In the genomic region with DNA sequence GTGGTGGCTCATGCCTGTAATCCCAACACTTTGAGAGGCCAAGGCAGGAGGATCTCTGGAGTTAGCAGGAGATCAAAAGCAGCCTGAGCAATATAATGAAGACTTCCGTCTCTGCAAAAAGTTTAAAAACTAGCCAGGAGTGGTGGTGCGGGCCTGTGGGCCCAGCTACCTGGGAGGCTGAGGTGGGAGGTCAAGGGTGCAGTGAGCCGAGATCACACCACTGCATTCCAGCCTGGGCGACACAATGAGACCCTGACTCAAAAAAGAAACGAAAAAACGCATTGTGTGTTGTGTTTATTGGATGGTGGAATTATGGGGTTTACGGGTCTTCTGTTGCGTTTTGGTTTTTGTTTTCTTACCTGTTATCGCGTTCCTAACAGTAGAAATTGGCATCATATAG, we compare ENCODE assay signal across 8 cellular contexts. TPM values are rescaled to one million over a fixed set of nuclear protein-coding genes. Genes with fewer than 3 reads are reported as not detected.
DNase-seq lines count a peak whose midpoint lies in the region; ATAC-seq and TF ChIP-seq lines count a peak whose summit lies in the region.

No MANE protein-coding gene starts in this region.

- peaks cover 17% of the 10 kb centered on the region for H3K36me3 ChIP-seq in CD4-positive, CD25-positive, alpha-beta regulatory T cell (ENCODE audit: control insufficient read depth, insufficient read depth, low read length)
- H3K36me3 ChIP-seq in OCI-LY7 (ENCODE audit: insufficient read depth, low read length) (peaks cover 21% of the 10 kb centered on the region), neuronal stem cell (replicated peaks in 1 of 2; ENCODE audit: control insufficient read depth in 2 of 2, insufficient read depth in 2 of 2, low read length in 2 of 2) (peaks cover 0 to 30% of the 10 kb centered on the region in 2 donors)

- BruUV-seq in OCI-LY7 (replicated peaks; lab: Mats Ljungman, UMichigan): no TSS peak

- H3K23ac ChIP-seq in neuronal stem cell (ENCODE audit: low read depth, low read length, poor library complexity): no peak overlapping the region

- DNase-seq in CD4-positive, CD25-positive, alpha-beta regulatory T cell: no peak
- DNase-seq in OCI-LY7 (ENCODE audit: low spot score): no peak
- no peak for DNase-seq in endothelial cell (ENCODE audit: low spot score)
- no peak for DNase-seq in neuronal stem cell (ENCODE audit: low spot score)
- no peak for DNase-seq in NCI-H1105 treated with DMSO at 0.1 percent for 48 hours (lab: John Stamatoyannopoulos, UW)
- DNase-seq in epidermal melanocyte (ENCODE audit: insufficient read length, low spot score): no peak
- DNase-seq in OCI-M1 (lab: John Stamatoyannopoulos, UW): no peak

- CTCF ChIA-PET in OCI-LY7 (lab: Charles Lee; ENCODE audit: unreplicated experiment): interaction anchor here (0.5 to 0.6 kb wide), 2 partner anchors 65 to 176 kb away, joined by 3 read pairs; no protein-coding TSS in a partner anchor

- H3K79me1 ChIP-seq in neuronal stem cell (ENCODE audit: low read depth, low read length): peaks cover 5% of the 10 kb centered on the region

- H2AFZ ChIP-seq in OCI-LY7 (ENCODE audit: low read length) (peak overlapping the region; percentile 71; the same call in 1 of the 2 replicates), neuronal stem cell (ENCODE audit: low read length) (peak overlapping the region; percentile 40)

- no peak overlapping the region for H3K4ac ChIP-seq in neuronal stem cell (ENCODE audit: low read length)

- H3K9me3 ChIP-seq in CD4-positive, CD25-positive, alpha-beta regulatory T cell (ENCODE audit: control insufficient read depth in 2 of 2, low read length in 2 of 2): no peaks in the 10 kb centered on the region
- no peaks in the 10 kb centered on the region for H3K9me3 ChIP-seq in OCI-LY7 (ENCODE audit: low read length)
- no peaks in the 10 kb centered on the region for H3K9me3 ChIP-seq in neuronal stem cell (replicated peaks in 1 of 2; ENCODE audit: control insufficient read depth in 2 of 2, insufficient read depth in 1 of 2, low read depth in 1 of 2, low read length in 2 of 2)

- no peak for ATAC-seq in CD4-positive, CD25-positive, alpha-beta regulatory T cell (ENCODE audit: low read depth in 2 of 2)
- no peak for ATAC-seq in GM21723 (IDR thresholded peaks at IDR 0.05; ENCODE audit: unreplicated experiment)

- H3K27me3 Mint-ChIP-seq in CD4-positive, CD25-positive, alpha-beta regulatory T cell: no peaks in the 10 kb centered on the region
- H3K27me3 Mint-ChIP-seq in endothelial cell (ENCODE audit: unreplicated experiment): no peaks in the 10 kb centered on the region

- H3K4me2 ChIP-seq in OCI-LY7 (ENCODE audit: low read length) (peak overlapping the region; percentile 93), neuronal stem cell (ENCODE audit: insufficient read depth, low read length, poor library complexity, severe bottlenecking) (peak overlapping the region; percentile 55)

- H3K9me3 Mint-ChIP-seq in CD4-positive, CD25-positive, alpha-beta regulatory T cell: no peaks in the 10 kb centered on the region
- no peaks in the 10 kb centered on the region for H3K9me3 Mint-ChIP-seq in endothelial cell (ENCODE audit: unreplicated experiment)

- no peak overlapping the region for H3K18ac ChIP-seq in neuronal stem cell (ENCODE audit: low read length)

- intact Hi-C loops in OCI-LY7 (cut with micrococcal nuclease; ENCODE audit: unreplicated experiment): no loop called here

- H2AK5ac ChIP-seq in neuronal stem cell (ENCODE audit: low read depth, low read length): no peak overlapping the region

- H3K4me3 ChIP-seq in CD4-positive, CD25-positive, alpha-beta regulatory T cell (ENCODE audit: low read depth, low read length): peak overlapping the region; percentile 97
- H3K4me3 ChIP-seq in OCI-LY7 (ENCODE audit: low read depth, low read length, poor library complexity, severe bottlenecking) (peak overlapping the region; percentile 78), neuronal stem cell (ENCODE audit: low read length in 2 of 2) (peak overlapping the region in 1 of 2 donors; percentile 79)

- peaks cover 4% of the 10 kb centered on the region for H3K36me3 Mint-ChIP-seq in CD4-positive, CD25-positive, alpha-beta regulatory T cell
- H3K36me3 Mint-ChIP-seq in endothelial cell (ENCODE audit: low read depth, unreplicated experiment): no peaks in the 10 kb centered on the region

- H4K91ac ChIP-seq in neuronal stem cell (ENCODE audit: low read depth, low read length, poor library complexity): no peak overlapping the region

- no peak overlapping the region for H4K8ac ChIP-seq in neuronal stem cell (ENCODE audit: low read depth, low read length)

- H3K4me1 Mint-ChIP-seq in CD4-positive, CD25-positive, alpha-beta regulatory T cell: peaks cover 9 to 32% (median 20%) of the 10 kb centered on the region in 4 donors
- peaks cover 11% of the 10 kb centered on the region for H3K4me1 Mint-ChIP-seq in endothelial cell (ENCODE audit: unreplicated experiment)

- H3K14ac ChIP-seq in neuronal stem cell (ENCODE audit: low read length): no peak overlapping the region

- peak overlapping the region; percentile 85 to 94 (median 92) for H3K4me3 Mint-ChIP-seq in CD4-positive, CD25-positive, alpha-beta regulatory T cell
- peak overlapping the region; percentile 87 for H3K4me3 Mint-ChIP-seq in endothelial cell (ENCODE audit: unreplicated experiment)

- no peak overlapping the region for H2BK12ac ChIP-seq in neuronal stem cell (ENCODE audit: low read length)

- no peaks in the 10 kb centered on the region for H4K20me1 ChIP-seq in OCI-LY7 (ENCODE audit: insufficient read depth, low read length)

- no CpG with 5 or more reads among the region's 10 CpGs for WGBS in neuronal stem cell (ENCODE audit: extremely low coverage in 2 of 2, insufficient read length in 2 of 2, insufficient replicate concordance in 1 of 2), 2 donors

- H3K79me2 ChIP-seq in OCI-LY7 (ENCODE audit: insufficient read depth, low read depth, low read length): peaks cover 41% of the 10 kb centered on the region

- H3K9ac ChIP-seq in neuronal stem cell (ENCODE audit: low read depth, low read length, poor library complexity): no peak overlapping the region

- no peak overlapping the region for H2BK15ac ChIP-seq in neuronal stem cell (ENCODE audit: low read length)

- H3K27me3 ChIP-seq in CD4-positive, CD25-positive, alpha-beta regulatory T cell (ENCODE audit: control insufficient read depth, insufficient read depth, low read length): no peaks in the 10 kb centered on the region
- H3K27me3 ChIP-seq in neuronal stem cell (ENCODE audit: control insufficient read depth in 3 of 3, insufficient read depth in 3 of 3, low read depth in 1 of 3, low read length in 3 of 3): no peaks in the 10 kb centered on the region

- POLR2A ChIA-PET in OCI-LY7 (lab: Charles Lee): interaction anchor here (0.6 to 2.0 kb wide), 12 partner anchors 8 to 177 kb away, joined by 3 to 11 read pairs (median 4); a partner anchor contains a TSS

- H3K4me1 ChIP-seq in CD4-positive, CD25-positive, alpha-beta regulatory T cell (ENCODE audit: control insufficient read depth, insufficient read depth, low read length, poor library complexity, severe bottlenecking): peaks cover 19% of the 10 kb centered on the region
- peaks cover 24% of the 10 kb centered on the region for H3K4me1 ChIP-seq in OCI-LY7 (ENCODE audit: insufficient read depth, low read length, poor library complexity, severe bottlenecking)
- H3K4me1 ChIP-seq in neuronal stem cell (ENCODE audit: control insufficient read depth in 2 of 2, insufficient read depth in 1 of 2, low read depth in 1 of 2, low read length in 2 of 2): peaks cover 0 to 3% of the 10 kb centered on the region in 2 donors

- H3K27ac Mint-ChIP-seq in CD4-positive, CD25-positive, alpha-beta regulatory T cell: peak overlapping the region; percentile 89 to 99 (median 99)
- peak overlapping the region; percentile 72 for H3K27ac Mint-ChIP-seq in endothelial cell (ENCODE audit: unreplicated experiment)

- no peak for TF ChIP-seq CTCF in OCI-LY7 (conservative IDR thresholded peaks at IDR 0.05; ENCODE audit: low read length)
- no peak for TF ChIP-seq CTCF in endothelial cell (IDR thresholded peaks at IDR 0.05; ENCODE audit: unreplicated experiment)

- H3K27ac ChIP-seq in CD4-positive, CD25-positive, alpha-beta regulatory T cell (ENCODE audit: insufficient read depth, low read length, poor library complexity, severe bottlenecking): peak overlapping the region; percentile 97
- peak overlapping the region; percentile 53 for H3K27ac ChIP-seq in OCI-LY7 (ENCODE audit: low read depth, low read length, poor library complexity, severe bottlenecking)
- H3K27ac ChIP-seq in neuronal stem cell (replicated peaks; ENCODE audit: low read length): no peak overlapping the region

- H3K9me2 ChIP-seq in OCI-LY7 (ENCODE audit: insufficient read depth, low read length): no peaks in the 10 kb centered on the region

- no peak overlapping the region for H2BK120ac ChIP-seq in neuronal stem cell (ENCODE audit: low read depth, low read length)

- H2BK5ac ChIP-seq in neuronal stem cell (ENCODE audit: low read length): no peak overlapping the region

RNA-seq across cellular contexts. Expression of a gene that starts 0.9 kb away (rescaled TPM):
- 53.7 TPM for total RNA-seq in CD4-positive, CD25-positive, alpha-beta regulatory T cell
- 10 to 100 TPM; 26.3 to 40.5 (median 30.8) TPM for polyA plus RNA-seq in CD4-positive, CD25-positive, alpha-beta regulatory T cell
- total RNA-seq in OCI-LY7 (2014; rRNA removed; shearing (Covaris generic)): 50.3 and 51.6 TPM in 2 replicates
- total RNA-seq in OCI-LY7 (2022) (40.2 and 41.5 TPM in 2 replicates), endothelial cell (ENCODE audit: unreplicated experiment) (35.3 TPM)
- polyA plus RNA-seq in neuronal stem cell (2013, experiment 1 of 2): 27.4 TPM
- polyA plus RNA-seq in neuronal stem cell (2013, experiment 2 of 2): 28.7 TPM

RNA-seq across cellular contexts. Expression of a gene that starts 46.9 kb away (rescaled TPM):
- 47.0 TPM for total RNA-seq in CD4-positive, CD25-positive, alpha-beta regulatory T cell
- polyA plus RNA-seq in CD4-positive, CD25-positive, alpha-beta regulatory T cell: 10 to 100 TPM; 51.6 to 62.5 (median 56.8) TPM
- 18.7 and 22.4 TPM in 2 replicates for total RNA-seq in OCI-LY7 (2014; rRNA removed; shearing (Covaris generic))
- total RNA-seq in OCI-LY7 (2022): 20.7 and 22.8 TPM in 2 replicates
- total RNA-seq in endothelial cell (ENCODE audit: unreplicated experiment): 37.1 TPM
- polyA plus RNA-seq in neuronal stem cell (2013, experiment 1 of 2): 40.0 TPM
- 38.4 TPM for polyA plus RNA-seq in neuronal stem cell (2013, experiment 2 of 2)

RNA-seq across cellular contexts. Expression of a gene that starts 56.5 kb away (rescaled TPM):
- 25.2 TPM for total RNA-seq in CD4-positive, CD25-positive, alpha-beta regulatory T cell
- polyA plus RNA-seq in CD4-positive, CD25-positive, alpha-beta regulatory T cell: 10 to 100 TPM; 29.5 to 34.5 (median 30.5) TPM
- 182 and 185 TPM in 2 replicates for total RNA-seq in OCI-LY7 (2014; rRNA removed; shearing (Covaris generic))
- total RNA-seq in OCI-LY7 (2022): 259 and 272 TPM in 2 replicates
- total RNA-seq in endothelial cell (ENCODE audit: unreplicated experiment): 60.4 TPM
- 36.6 TPM for polyA plus RNA-seq in neuronal stem cell (2013, experiment 1 of 2)
- 34.6 TPM for polyA plus RNA-seq in neuronal stem cell (2013, experiment 2 of 2)
